8 cellular contexts compared by ENCODE assay signal in genomic region chr22:21652010-21652546, GRCh38. TPM values are rescaled to one million over a fixed set of nuclear protein-coding genes. Genes with fewer than 3 reads are reported as not detected.
DNase-seq lines count a peak whose midpoint lies in the region; ATAC-seq and TF ChIP-seq lines count a peak whose summit lies in the region.

No MANE protein-coding gene starts in this region.

- no peak for TF ChIP-seq CTCF in choroid plexus epithelial cell (conservative IDR thresholded peaks at IDR 0.05; ENCODE audit: low read depth, low read length)

- peak; percentile 94 for DNase-seq in AG20443 (ENCODE audit: low spot score)
- DNase-seq in NCI-H510A (lab: John Stamatoyannopoulos, UW) = peak; percentile 62
- DNase-seq in activated CD4-positive, alpha-beta T cell treated with anti-CD3 and anti-CD28 coated beads for 1 hour = peak; percentile 73
- peak; percentile 86 for DNase-seq in choroid plexus epithelial cell (ENCODE audit: low read depth)
- DNase-seq in left lobe of liver (ENCODE audit: low spot score) = peak; percentile 86
- peak; percentile 67 to 82 for DNase-seq in stimulated activated CD4-positive, alpha-beta T cell treated with anti-CD3 and anti-CD28 coated beads, Interleukin-1b, Interleukin-23, amount 100 ng/mL, for 4 hours (ENCODE audit: low read depth in 2 of 2)

- peak; percentile 89 for ATAC-seq in GM18909 (IDR thresholded peaks at IDR 0.05; ENCODE audit: poor library complexity, unreplicated experiment)
- peak; percentile 71 for ATAC-seq in HG03135 (IDR thresholded peaks at IDR 0.05; ENCODE audit: unreplicated experiment)
- peak; percentile 87 for ATAC-seq in left lobe of liver

- peak overlapping the region; percentile 81 for H3K4me3 ChIP-seq in choroid plexus epithelial cell (ENCODE audit: low read depth, low read length)

RNA-seq across cellular contexts. Expression of gene SDF2L1, which starts 10.0 kb away (rescaled TPM):
- total RNA-seq in left lobe of liver = 99.1 TPM

RNA-seq across cellular contexts. Expression of gene PPIL2, which starts 13.7 kb away (rescaled TPM):
- 18.1 TPM for total RNA-seq in left lobe of liver

RNA-seq across cellular contexts. Expression of gene CCDC116, which starts 19.5 kb away (rescaled TPM):
- 0.45 TPM for total RNA-seq in left lobe of liver

RNA-seq across cellular contexts. Expression of gene YDJC, which starts 22.3 kb away (rescaled TPM):
- 10.0 TPM for total RNA-seq in left lobe of liver

Comparison
In these comparisons a context has a peak if more than half of its experiments do, and no peak if none do; other contexts are left out.
1. Peak in every context shown above with its lines: DNase-seq, ATAC-seq and H3K4me3 ChIP-seq.